Comparison of ENCODE assay signal across 6 cellular contexts in genomic region chr18:14985291-14986013, GRCh38.
DNase-seq lines count a peak whose midpoint lies in the region; ATAC-seq and TF ChIP-seq lines count a peak whose summit lies in the region.
"Not testable (repeated sequence)": the region's sequence is repeated elsewhere in the genome, so short reads cannot be mapped to it uniquely, and the experiment has no call there.

No MANE protein-coding gene starts in this region.

- not testable (repeated sequence) for H3K36me3 Mint-ChIP-seq in stimulated activated effector memory CD8-positive, alpha-beta T cell treated with anti-CD3 and anti-CD28 coated beads, Interleukin-12 subunit alpha, Interleukin-12 subunit beta, amount 100 ng/mL, for 72 hours

- H3K9ac ChIP-seq in GM23248: not testable (repeated sequence)

- H2AFZ ChIP-seq in GM23248: not testable (repeated sequence)

- not testable (repeated sequence) for TF ChIP-seq CTCF in AG10803 (conservative IDR thresholded peaks at IDR 0.05; ENCODE audit: low read length)

- not testable (repeated sequence) for H3K4me3 Mint-ChIP-seq in stimulated activated effector memory CD8-positive, alpha-beta T cell treated with anti-CD3 and anti-CD28 coated beads, Interleukin-12 subunit alpha, Interleukin-12 subunit beta, amount 100 ng/mL, for 72 hours

- H3K4me2 ChIP-seq in GM23248 (ENCODE audit: unreplicated experiment): not testable (repeated sequence)

- not testable (repeated sequence) for H3K4me1 ChIP-seq in GM23248 (ENCODE audit: insufficient read depth)

- H3K79me2 ChIP-seq in GM23248 (ENCODE audit: insufficient read depth): not testable (repeated sequence)

- H3K27ac ChIP-seq in GM23248: not testable (repeated sequence)

- H3K4me3 ChIP-seq in AG10803 (ENCODE audit: low read length); GM23248: not testable (repeated sequence)

- peak; percentile 81 for DNase-seq in AG10803 (ENCODE audit: low read depth)
- peak; percentile 7 for DNase-seq in GM23248
- DNase-seq in fibroblast of gingiva (ENCODE audit: low read depth): peak; percentile 73
- peak; percentile 55 for DNase-seq in cardiac septum (ENCODE audit: low spot score)
- not testable (repeated sequence) for DNase-seq in stimulated activated effector memory CD8-positive, alpha-beta T cell treated with anti-CD3 and anti-CD28 coated beads, Interleukin-12 subunit alpha, Interleukin-12 subunit beta, amount 100 ng/mL, for 72 hours (ENCODE audit: low spot score in 2 of 2)

- not testable (repeated sequence) for H4K20me1 ChIP-seq in GM23248 (ENCODE audit: insufficient read depth)

- H3K9me3 ChIP-seq in GM23248 (ENCODE audit: low read depth): not testable (repeated sequence)

- H3F3A ChIP-seq in GM23248 (ENCODE audit: insufficient read depth): not testable (repeated sequence)

- not testable (repeated sequence) for H3K36me3 ChIP-seq in GM23248 (ENCODE audit: low read depth)

- intact Hi-C loops in cardiac septum (cut with DNase I): not testable (repeated sequence)

- not testable (repeated sequence) for H3K9me2 ChIP-seq in GM23248 (ENCODE audit: insufficient read depth)

- WGBS in GM23248 (ENCODE audit: low coverage in 1 of 2, low lambda C conversion rate in 2 of 2, missing lambda C conversion rate in 2 of 2), 2 experiments: 77 to 78% methylated on average over 20 of the region's 20 CpGs

- H3K4me1 Mint-ChIP-seq in stimulated activated effector memory CD8-positive, alpha-beta T cell treated with anti-CD3 and anti-CD28 coated beads, Interleukin-12 subunit alpha, Interleukin-12 subunit beta, amount 100 ng/mL, for 72 hours: not testable (repeated sequence)

- not testable (repeated sequence) for H3K9me3 Mint-ChIP-seq in stimulated activated effector memory CD8-positive, alpha-beta T cell treated with anti-CD3 and anti-CD28 coated beads, Interleukin-12 subunit alpha, Interleukin-12 subunit beta, amount 100 ng/mL, for 72 hours

- H3K27ac Mint-ChIP-seq in stimulated activated effector memory CD8-positive, alpha-beta T cell treated with anti-CD3 and anti-CD28 coated beads, Interleukin-12 subunit alpha, Interleukin-12 subunit beta, amount 100 ng/mL, for 72 hours: not testable (repeated sequence)

- not testable (repeated sequence) for H3K27me3 ChIP-seq in GM23248 (replicated peaks; ENCODE audit: insufficient read depth)

- peak; percentile 68 for ATAC-seq in SK-N-SH treated with all-trans-retinoic acid at 6 μM for 48 hours
- peak; percentile 40 for ATAC-seq in stimulated activated effector memory CD8-positive, alpha-beta T cell treated with anti-CD3 and anti-CD28 coated beads, Interleukin-12 subunit alpha, Interleukin-12 subunit beta, amount 100 ng/mL, for 72 hours

- in situ Hi-C loops in GM23248 (cut with MboI): not testable (repeated sequence)
